ENCODE assay signal across 17 cellular contexts in genomic region chr5:39405489-39405888, GRCh38. TPM values are rescaled to one million over a fixed set of nuclear protein-coding genes. Genes with fewer than 3 reads are reported as not detected.
DNase-seq lines count a peak whose midpoint lies in the region; ATAC-seq and TF ChIP-seq lines count a peak whose summit lies in the region.
"Had no signal": no experiment of that assay in that cellular context is flagged by ENCODE, and none has a peak within 500 bp of the region (broad histone marks: within the 10 kb centered on the region; RNA-seq: fewer than 3 reads in every experiment).

No MANE protein-coding gene starts in this region.

- no peak overlapping the region for H2AK5ac ChIP-seq in IMR-90 (ENCODE audit: low read depth, low read length)

- H2AFZ ChIP-seq in GM23248 (no peak overlapping the region), IMR-90 (replicated peaks; ENCODE audit: low read length, poor library complexity) (no peak overlapping the region), neural cell (ENCODE audit: low read depth, low read length) (no peak overlapping the region)

- H3K9ac ChIP-seq in GM23248 (peak overlapping the region; percentile 29), IMR-90 (ENCODE audit: low read depth, low read length) (no peak overlapping the region), neural cell (ENCODE audit: low read length) (no peak overlapping the region)

- peaks cover 49% of the 10 kb centered on the region for H4K20me1 ChIP-seq in GM23248 (ENCODE audit: insufficient read depth)
- H4K20me1 ChIP-seq in IMR-90 (ENCODE audit: insufficient read depth, low read length) = peaks cover 45% of the 10 kb centered on the region; the same call in 1 of the 2 replicates
- no peaks in the 10 kb centered on the region for H4K20me1 ChIP-seq in neural cell (ENCODE audit: insufficient read depth)

- peak; percentile 17 for TF ChIP-seq EP300 in neural cell (conservative IDR thresholded peaks at IDR 0.05; ENCODE audit: poor library complexity, severe bottlenecking)

- no peak overlapping the region for H3K4ac ChIP-seq in IMR-90 (ENCODE audit: low read depth, low read length)

- no peaks in the 10 kb centered on the region for H3K9me3 Mint-ChIP-seq in naive thymus-derived CD4-positive, alpha-beta T cell

- DNase-seq in GM23248 (no peak), IMR-90 (no peak), DMS79 treated with DMSO at 0.1 percent for 48 hours (lab: John Stamatoyannopoulos, UW) (no peak), NCI-H774 (lab: John Stamatoyannopoulos, UW) (no peak), NCI-H187 (lab: John Stamatoyannopoulos, UW) (no peak)
- DNase-seq in naive thymus-derived CD4-positive, alpha-beta T cell = no peak
- DNase-seq: C1 segment of cervical spinal cord, GOT3, MG63, NCI-H1105, NCI-H1694, NCI-H226, NCI-H524 treated with DMSO at 0.1 percent for 48 hours, SHP77 had no signal

- no peak overlapping the region for H3K56ac ChIP-seq in IMR-90 (ENCODE audit: extremely low read depth, insufficient read depth, low read length)

- no peak overlapping the region for H2BK20ac ChIP-seq in IMR-90 (ENCODE audit: low read depth, low read length)

- H3K27ac Mint-ChIP-seq in naive thymus-derived CD4-positive, alpha-beta T cell = no peak overlapping the region

- peaks cover 8% of the 10 kb centered on the region for H3K9me1 ChIP-seq in IMR-90 (ENCODE audit: insufficient read depth, low read length)

- no peak overlapping the region for H3K18ac ChIP-seq in IMR-90 (ENCODE audit: low read depth, low read length)

- H3K4me3 Mint-ChIP-seq in naive thymus-derived CD4-positive, alpha-beta T cell = no peak overlapping the region

- no peak overlapping the region for H2BK120ac ChIP-seq in IMR-90 (ENCODE audit: low read depth, low read length)

- peak; percentile 47 for TF ChIP-seq POLR2A in IMR-90 (IDR thresholded peaks at IDR 0.05; ENCODE audit: low read depth, low read length)

- H3K27me3 ChIP-seq in GM23248 (replicated peaks; ENCODE audit: insufficient read depth) = no peaks in the 10 kb centered on the region
- no peaks in the 10 kb centered on the region for H3K27me3 ChIP-seq in IMR-90 (ENCODE audit: control insufficient read depth, insufficient read depth, low read length)
- H3K27me3 ChIP-seq in neural cell (ENCODE audit: insufficient read depth, low read depth, low read length) = no peaks in the 10 kb centered on the region
- no peaks in the 10 kb centered on the region for H3K27me3 ChIP-seq in naive thymus-derived CD4-positive, alpha-beta T cell (ENCODE audit: control insufficient read depth in 2 of 2, insufficient read depth in 2 of 2, low read length in 2 of 2)
- H3K27me3 ChIP-seq: MG63 had no signal

- no peak overlapping the region for H4K5ac ChIP-seq in IMR-90 (ENCODE audit: low read depth, low read length)

- H3K9me3 ChIP-seq in GM23248 (ENCODE audit: low read depth) (no peaks in the 10 kb centered on the region), IMR-90 (ENCODE audit: control insufficient read depth, insufficient read depth, low read length) (no peaks in the 10 kb centered on the region), neural cell (ENCODE audit: low read length) (no peaks in the 10 kb centered on the region)
- no peaks in the 10 kb centered on the region for H3K9me3 ChIP-seq in naive thymus-derived CD4-positive, alpha-beta T cell (ENCODE audit: control insufficient read depth in 2 of 3, low read length in 3 of 3)
- H3K9me3 ChIP-seq: MG63 had no signal

- peaks cover 100% of the 10 kb centered on the region for H3K79me2 ChIP-seq in GM23248 (ENCODE audit: insufficient read depth)
- no peaks in the 10 kb centered on the region for H3K79me2 ChIP-seq in neural cell (replicated peaks; ENCODE audit: insufficient read depth, low read length)

- no peak overlapping the region for H3K23ac ChIP-seq in IMR-90 (ENCODE audit: low read depth, low read length)

- H2BK5ac ChIP-seq in IMR-90 (ENCODE audit: low read depth, low read length, poor library complexity, severe bottlenecking) = peak overlapping the region; percentile 10

- H3K4me1 Mint-ChIP-seq in naive thymus-derived CD4-positive, alpha-beta T cell = peaks cover 0 to 1% (median 0%) of the 10 kb centered on the region in 7 donors

- TF ChIP-seq CTCF in IMR-90 (conservative IDR thresholded peaks at IDR 0.05; ENCODE audit: low read depth, low read length) = no peak
- no peak for TF ChIP-seq CTCF in neural cell (IDR thresholded peaks at IDR 0.05; ENCODE audit: poor library complexity, severe bottlenecking)

- H3K36me3 Mint-ChIP-seq in naive thymus-derived CD4-positive, alpha-beta T cell = peaks cover 0 to 3% (median 0%) of the 10 kb centered on the region in 5 donors

- TF ChIP-seq RAD21 in IMR-90 (IDR thresholded peaks at IDR 0.05; ENCODE audit: low read length) (no peak), neural cell (conservative IDR thresholded peaks at IDR 0.05) (no peak)

- no peak overlapping the region for H3K4me2 ChIP-seq in GM23248 (ENCODE audit: unreplicated experiment)
- H3K4me2 ChIP-seq in IMR-90 (ENCODE audit: low read depth, low read length) = no peak overlapping the region
- H3K4me2 ChIP-seq in neural cell (ENCODE audit: low read length) = no peak overlapping the region

- H3K4me3 ChIP-seq in GM23248 (no peak overlapping the region), IMR-90 (ENCODE audit: insufficient read depth, low read depth, low read length) (no peak overlapping the region), neural cell (ENCODE audit: low read length) (no peak overlapping the region)
- no peak overlapping the region for H3K4me3 ChIP-seq in naive thymus-derived CD4-positive, alpha-beta T cell (ENCODE audit: low read length)
- H3K4me3 ChIP-seq: MG63 had no signal

- H3K27ac ChIP-seq in GM23248 = peak overlapping the region; percentile 64
- no peak overlapping the region for H3K27ac ChIP-seq in IMR-90 (ENCODE audit: insufficient read depth, low read length)
- peak overlapping the region; percentile 41 for H3K27ac ChIP-seq in neural cell (ENCODE audit: low read length)
- no peak overlapping the region for H3K27ac ChIP-seq in naive thymus-derived CD4-positive, alpha-beta T cell (ENCODE audit: low read depth, low read length)

- peaks cover 17 to 73% of the 10 kb centered on the region in 2 experiments for H3K79me1 ChIP-seq in IMR-90 (ENCODE audit: low read depth in 1 of 2, low read length in 2 of 2)

- intact Hi-C loops in IMR-90 (cut with micrococcal nuclease) = no loop called here
- intact Hi-C loops in naive thymus-derived CD4-positive, alpha-beta T cell (cut with micrococcal nuclease) = no loop called here

- dilution Hi-C loops in IMR-90 (cut with HindIII; ENCODE audit: low sequenced_read_pairs, unreplicated experiment) = no loop called here

- in situ Hi-C loops in GM23248 (cut with MboI) (no loop called here), IMR-90 (cut with MboI; ENCODE audit: low sequenced_read_pairs) (no loop called here)

- no peak overlapping the region for H4K8ac ChIP-seq in IMR-90 (ENCODE audit: low read depth in 2 of 2, low read length in 2 of 2)

- no peak overlapping the region for H3K14ac ChIP-seq in IMR-90 (replicated peaks; ENCODE audit: low read depth, low read length)

- no peaks in the 10 kb centered on the region for H3K9me2 ChIP-seq in GM23248 (ENCODE audit: insufficient read depth)
- no peaks in the 10 kb centered on the region for H3K9me2 ChIP-seq in neural cell (ENCODE audit: insufficient read depth, low read length)

- H4K91ac ChIP-seq in IMR-90 (ENCODE audit: insufficient read depth, low read depth, low read length) = no peak overlapping the region

- H3K36me3 ChIP-seq in GM23248 (ENCODE audit: low read depth) (peaks cover 87% of the 10 kb centered on the region), IMR-90 (ENCODE audit: control insufficient read depth, insufficient read depth, low read length) (peaks cover 14% of the 10 kb centered on the region), neural cell (ENCODE audit: insufficient read depth, low read length) (no peaks in the 10 kb centered on the region)
- H3K36me3 ChIP-seq in naive thymus-derived CD4-positive, alpha-beta T cell (ENCODE audit: control insufficient read depth in 2 of 3, insufficient read depth in 3 of 3, low read length in 3 of 3) = no peaks in the 10 kb centered on the region

- H3F3A ChIP-seq in GM23248 (ENCODE audit: insufficient read depth) (peaks cover 96% of the 10 kb centered on the region), neural cell (ENCODE audit: insufficient read depth, low read length, poor library complexity, severe bottlenecking) (no peaks in the 10 kb centered on the region)

- no peak overlapping the region for H2BK15ac ChIP-seq in IMR-90 (ENCODE audit: low read depth, low read length)

- POLR2A ChIA-PET in IMR-90 (lab: Charles Lee; ENCODE audit: unreplicated experiment) = no interaction called here
- POLR2A ChIA-PET in naive thymus-derived CD4-positive, alpha-beta T cell (lab: Charles Lee) = no interaction called here

- no peak overlapping the region for H2AK9ac ChIP-seq in IMR-90 (replicated peaks; ENCODE audit: low read depth, low read length, poor library complexity)

- 66 to 70% methylated on average over 4 of the region's 4 CpGs for WGBS in GM23248 (ENCODE audit: low coverage in 1 of 2, low lambda C conversion rate in 2 of 2, missing lambda C conversion rate in 2 of 2), 2 experiments
- no CpG with 5 or more reads among the region's 4 CpGs for WGBS in IMR-90 (ENCODE audit: extremely low coverage in 2 of 2, insufficient read length in 1 of 2), 2 experiments

- CTCF ChIA-PET in IMR-90 (lab: Yijun Ruan, JAX) = interaction anchor here (0.5 to 1.1 kb wide), 2 partner anchors 20 to 35 kb away, joined by 3 read pairs; partner anchors contain the start of gene DAB2
- CTCF ChIA-PET in naive thymus-derived CD4-positive, alpha-beta T cell (lab: Charles Lee) = no interaction called here

- H3K27me3 Mint-ChIP-seq in naive thymus-derived CD4-positive, alpha-beta T cell = peaks cover 9 to 19% (median 11%) of the 10 kb centered on the region in 5 donors

- ATAC-seq in IMR-90 (ENCODE audit: low read depth) (no peak), esophagus mucosa (peak; percentile 60)
- ATAC-seq in naive thymus-derived CD4-positive, alpha-beta T cell = no peak

- BruUV-seq in IMR-90 (replicated peaks; lab: Mats Ljungman, UMichigan) = no TSS peak

- H3K4me1 ChIP-seq in GM23248 (ENCODE audit: insufficient read depth) (peaks cover 76% of the 10 kb centered on the region), IMR-90 (ENCODE audit: control insufficient read depth, insufficient read depth, low read length) (peaks cover 18% of the 10 kb centered on the region)
- no peaks in the 10 kb centered on the region for H3K4me1 ChIP-seq in naive thymus-derived CD4-positive, alpha-beta T cell (ENCODE audit: control insufficient read depth in 2 of 2, insufficient read depth in 2 of 2, low read length in 2 of 2)

RNA-seq across cellular contexts. Expression of gene DAB2, which starts 19.3 kb away (rescaled TPM):
- total RNA-seq in GM23248 (2014; rRNA removed; shearing (Covaris generic)) = 211 and 266 TPM in 2 replicates
- polyA plus RNA-seq in GM23248 (2016; fragmentation: Nextera tagmentation; extraction: Ambion mirVana) (525 and 533 TPM in 2 replicates), IMR-90 (2012; rRNA removed) (95.9 and 101 TPM in 2 replicates), neural cell (0.63 and 0.72 TPM in 2 replicates)
- total RNA-seq in IMR-90 (2012; rRNA removed) (50.0 and 97.2 TPM in 2 replicates), esophagus mucosa (3.6 TPM)
- polyA plus RNA-seq in IMR-90 (2012; cell fraction: cytosol; rRNA removed) = 40.6 and 65.1 TPM in 2 replicates
- polyA plus RNA-seq in IMR-90 (2012; cell fraction: nucleus; rRNA removed; ENCODE audit: low replicate concordance) = 76.6 and 217 TPM in 2 replicates
- 0.49 and 0.81 TPM in 2 replicates for polyA minus RNA-seq in neural cell
- total RNA-seq in naive thymus-derived CD4-positive, alpha-beta T cell = 1 to 10 TPM in 4 of 5 experiments, not detected in 1; 1.0 to 6.3 (median 5.8) TPM
- polyA plus RNA-seq in naive thymus-derived CD4-positive, alpha-beta T cell = not detected

RNA-seq across cellular contexts. Expression of gene C9, which starts 41.2 kb away (rescaled TPM):
- not detected in 2 replicates for total RNA-seq in GM23248 (2014; rRNA removed; shearing (Covaris generic))
- polyA plus RNA-seq in GM23248 (2016; fragmentation: Nextera tagmentation; extraction: Ambion mirVana) (0.06 TPM in 1 of 2 replicates, not detected in the other), IMR-90 (2012; rRNA removed) (not detected in 2 replicates), neural cell (not detected in 2 replicates)
- total RNA-seq in IMR-90 (2012; rRNA removed) (not detected in 2 replicates), esophagus mucosa (not detected)
- polyA plus RNA-seq in IMR-90 (2012; cell fraction: cytosol; rRNA removed) = not detected in 2 replicates
- polyA plus RNA-seq in IMR-90 (2012; cell fraction: nucleus; rRNA removed; ENCODE audit: low replicate concordance) = 0.15 TPM in 1 of 2 replicates, not detected in the other
- not detected in 2 replicates for polyA minus RNA-seq in neural cell
- total RNA-seq in naive thymus-derived CD4-positive, alpha-beta T cell = not detected
- not detected for polyA plus RNA-seq in naive thymus-derived CD4-positive, alpha-beta T cell
- total RNA-seq: A673 had no signal

Comparison
In these comparisons a context has a peak if more than half of its experiments do, and no peak if none do; other contexts are left out.
1. H3K27ac ChIP-seq: peak in GM23248 (single experiment) and neural cell (single experiment); none in IMR-90 (single experiment) and naive thymus-derived CD4-positive, alpha-beta T cell (single experiment).